ENCODE assay signal across 1 cellular context in genomic region chr11:108008656-108009496, GRCh38.
TF ChIP-seq lines count a peak whose summit lies in the region.

CUL5 (plus strand) TSS chr11:108008898; CDS start chr11:108009349, 451 bp downstream.

TF ChIP-seq in HepG2, 621 proteins besides CTCF, POLR2A, EP300 and RAD21 (continued from another document and continues in another):
- peak; percentile 96; the same call in 1 of the 2 replicates for TF ChIP-seq NFKB2 (CRISPR knock-in tag; IDR thresholded peaks at IDR 0.05; ENCODE audit: borderline replicate concordance)
- peak; percentile 96 for TF ChIP-seq CHD2 (IDR thresholded peaks at IDR 0.05; ENCODE audit: low read depth, low read length)
- TF ChIP-seq PRPF4 (IDR thresholded peaks at IDR 0.05; ENCODE audit: low read depth, low read length, poor library complexity, severe bottlenecking) = no peak
- TF ChIP-seq ZNF513 (CRISPR knock-in tag; conservative IDR thresholded peaks at IDR 0.05) = no peak
- peak; percentile 94; the same call in 1 of the 2 replicates for TF ChIP-seq ZNF674 (CRISPR knock-in tag; IDR thresholded peaks at IDR 0.05; ENCODE audit: low read depth)
- TF ChIP-seq PAWR (CRISPR knock-in tag; IDR thresholded peaks at IDR 0.05; ENCODE audit: borderline replicate concordance) = no peak
- TF ChIP-seq, protein P1, sequence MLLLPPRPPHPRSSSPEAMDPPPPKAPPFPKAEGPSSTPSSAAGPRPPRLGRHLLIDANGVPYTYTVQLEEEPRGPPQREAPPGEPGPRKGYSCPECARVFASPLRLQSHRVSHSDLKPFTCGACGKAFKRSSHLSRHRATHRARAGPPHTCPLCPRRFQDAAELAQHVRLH (CRISPR knock-in tag; IDR thresholded peaks at IDR 0.05; ENCODE audit: borderline replicate concordance, low read depth) = peak; percentile 87; the same call in 1 of the 2 replicates
- peak; percentile 72; the same call in 1 of the 2 replicates for TF ChIP-seq KLF9 (CRISPR knock-in tag; IDR thresholded peaks at IDR 0.05; ENCODE audit: low read depth)
- peak; percentile 94; the same call in 1 of the 2 replicates for TF ChIP-seq SNAI1 (CRISPR knock-in tag; IDR thresholded peaks at IDR 0.05; ENCODE audit: borderline replicate concordance)
- no peak for TF ChIP-seq CENPX (CRISPR knock-in tag; IDR thresholded peaks at IDR 0.05)
- TF ChIP-seq, protein P2, sequence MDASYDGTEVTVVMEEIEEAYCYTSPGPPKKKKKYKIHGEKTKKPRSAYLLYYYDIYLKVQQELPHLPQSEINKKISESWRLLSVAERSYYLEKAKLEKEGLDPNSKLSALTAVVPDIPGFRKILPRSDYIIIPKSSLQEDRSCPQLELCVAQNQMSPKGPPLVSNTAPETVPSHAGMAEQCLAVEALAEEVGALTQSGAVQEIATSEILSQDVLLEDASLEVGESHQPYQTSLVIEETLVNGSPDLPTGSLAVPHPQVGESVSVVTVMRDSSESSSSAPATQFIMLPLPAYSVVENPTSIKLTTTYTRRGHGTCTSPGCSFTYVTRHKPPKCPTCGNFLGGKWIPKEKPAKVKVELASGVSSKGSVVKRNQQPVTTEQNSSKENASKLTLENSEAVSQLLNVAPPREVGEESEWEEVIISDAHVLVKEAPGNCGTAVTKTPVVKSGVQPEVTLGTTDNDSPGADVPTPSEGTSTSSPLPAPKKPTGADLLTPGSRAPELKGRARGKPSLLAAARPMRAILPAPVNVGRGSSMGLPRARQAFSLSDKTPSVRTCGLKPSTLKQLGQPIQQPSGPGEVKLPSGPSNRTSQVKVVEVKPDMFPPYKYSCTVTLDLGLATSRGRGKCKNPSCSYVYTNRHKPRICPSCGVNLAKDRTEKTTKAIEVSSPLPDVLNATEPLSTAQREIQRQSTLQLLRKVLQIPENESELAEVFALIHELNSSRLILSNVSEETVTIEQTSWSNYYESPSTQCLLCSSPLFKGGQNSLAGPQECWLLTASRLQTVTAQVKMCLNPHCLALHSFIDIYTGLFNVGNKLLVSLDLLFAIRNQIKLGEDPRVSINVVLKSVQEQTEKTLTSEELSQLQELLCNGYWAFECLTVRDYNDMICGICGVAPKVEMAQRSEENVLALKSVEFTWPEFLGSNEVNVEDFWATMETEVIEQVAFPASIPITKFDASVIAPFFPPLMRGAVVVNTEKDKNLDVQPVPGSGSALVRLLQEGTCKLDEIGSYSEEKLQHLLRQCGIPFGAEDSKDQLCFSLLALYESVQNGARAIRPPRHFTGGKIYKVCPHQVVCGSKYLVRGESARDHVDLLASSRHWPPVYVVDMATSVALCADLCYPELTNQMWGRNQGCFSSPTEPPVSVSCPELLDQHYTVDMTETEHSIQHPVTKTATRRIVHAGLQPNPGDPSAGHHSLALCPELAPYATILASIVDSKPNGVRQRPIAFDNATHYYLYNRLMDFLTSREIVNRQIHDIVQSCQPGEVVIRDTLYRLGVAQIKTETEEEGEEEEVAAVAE (CRISPR knock-in tag; IDR thresholded peaks at IDR 0.05; ENCODE audit: borderline replicate concordance) = peak; percentile 77; the same call in 1 of the 2 replicates
- TF ChIP-seq ZBTB34 (CRISPR knock-in tag; IDR thresholded peaks at IDR 0.05) = no peak
- peak; percentile 32; the same call in 1 of the 2 replicates for TF ChIP-seq STAT6 (CRISPR knock-in tag; IDR thresholded peaks at IDR 0.05; ENCODE audit: borderline replicate concordance)
- TF ChIP-seq FOXJ3 (CRISPR knock-in tag; IDR thresholded peaks at IDR 0.05; ENCODE audit: borderline replicate concordance) = peak; percentile 19
- TF ChIP-seq CREBL2 (CRISPR knock-in tag; IDR thresholded peaks at IDR 0.05; ENCODE audit: borderline replicate concordance) = no peak
- TF ChIP-seq, protein P3, sequence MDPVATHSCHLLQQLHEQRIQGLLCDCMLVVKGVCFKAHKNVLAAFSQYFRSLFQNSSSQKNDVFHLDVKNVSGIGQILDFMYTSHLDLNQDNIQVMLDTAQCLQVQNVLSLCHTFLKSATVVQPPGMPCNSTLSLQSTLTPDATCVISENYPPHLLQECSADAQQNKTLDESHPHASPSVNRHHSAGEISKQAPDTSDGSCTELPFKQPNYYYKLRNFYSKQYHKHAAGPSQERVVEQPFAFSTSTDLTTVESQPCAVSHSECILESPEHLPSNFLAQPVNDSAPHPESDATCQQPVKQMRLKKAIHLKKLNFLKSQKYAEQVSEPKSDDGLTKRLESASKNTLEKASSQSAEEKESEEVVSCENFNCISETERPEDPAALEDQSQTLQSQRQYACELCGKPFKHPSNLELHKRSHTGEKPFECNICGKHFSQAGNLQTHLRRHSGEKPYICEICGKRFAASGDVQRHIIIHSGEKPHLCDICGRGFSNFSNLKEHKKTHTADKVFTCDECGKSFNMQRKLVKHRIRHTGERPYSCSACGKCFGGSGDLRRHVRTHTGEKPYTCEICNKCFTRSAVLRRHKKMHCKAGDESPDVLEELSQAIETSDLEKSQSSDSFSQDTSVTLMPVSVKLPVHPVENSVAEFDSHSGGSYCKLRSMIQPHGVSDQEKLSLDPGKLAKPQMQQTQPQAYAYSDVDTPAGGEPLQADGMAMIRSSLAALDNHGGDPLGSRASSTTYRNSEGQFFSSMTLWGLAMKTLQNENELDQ (CRISPR knock-in tag; IDR thresholded peaks at IDR 0.05; ENCODE audit: borderline replicate concordance) = no peak
- TF ChIP-seq JUND (CRISPR knock-in tag; IDR thresholded peaks at IDR 0.05) = no peak; the same call in 1 of the 2 replicates
- TF ChIP-seq SETDB1 (CRISPR knock-in tag; IDR thresholded peaks at IDR 0.05; ENCODE audit: borderline replicate concordance) = no peak
- TF ChIP-seq GABPB1 (CRISPR knock-in tag; IDR thresholded peaks at IDR 0.05) = peak; percentile 80
- TF ChIP-seq KLF12 (CRISPR knock-in tag; IDR thresholded peaks at IDR 0.05; ENCODE audit: borderline replicate concordance) = peak; percentile 78; the same call in 1 of the 2 replicates
- no peak; the same call in 1 of the 2 replicates for TF ChIP-seq KDM4B (CRISPR knock-in tag; IDR thresholded peaks at IDR 0.05)
- TF ChIP-seq, protein P4, sequence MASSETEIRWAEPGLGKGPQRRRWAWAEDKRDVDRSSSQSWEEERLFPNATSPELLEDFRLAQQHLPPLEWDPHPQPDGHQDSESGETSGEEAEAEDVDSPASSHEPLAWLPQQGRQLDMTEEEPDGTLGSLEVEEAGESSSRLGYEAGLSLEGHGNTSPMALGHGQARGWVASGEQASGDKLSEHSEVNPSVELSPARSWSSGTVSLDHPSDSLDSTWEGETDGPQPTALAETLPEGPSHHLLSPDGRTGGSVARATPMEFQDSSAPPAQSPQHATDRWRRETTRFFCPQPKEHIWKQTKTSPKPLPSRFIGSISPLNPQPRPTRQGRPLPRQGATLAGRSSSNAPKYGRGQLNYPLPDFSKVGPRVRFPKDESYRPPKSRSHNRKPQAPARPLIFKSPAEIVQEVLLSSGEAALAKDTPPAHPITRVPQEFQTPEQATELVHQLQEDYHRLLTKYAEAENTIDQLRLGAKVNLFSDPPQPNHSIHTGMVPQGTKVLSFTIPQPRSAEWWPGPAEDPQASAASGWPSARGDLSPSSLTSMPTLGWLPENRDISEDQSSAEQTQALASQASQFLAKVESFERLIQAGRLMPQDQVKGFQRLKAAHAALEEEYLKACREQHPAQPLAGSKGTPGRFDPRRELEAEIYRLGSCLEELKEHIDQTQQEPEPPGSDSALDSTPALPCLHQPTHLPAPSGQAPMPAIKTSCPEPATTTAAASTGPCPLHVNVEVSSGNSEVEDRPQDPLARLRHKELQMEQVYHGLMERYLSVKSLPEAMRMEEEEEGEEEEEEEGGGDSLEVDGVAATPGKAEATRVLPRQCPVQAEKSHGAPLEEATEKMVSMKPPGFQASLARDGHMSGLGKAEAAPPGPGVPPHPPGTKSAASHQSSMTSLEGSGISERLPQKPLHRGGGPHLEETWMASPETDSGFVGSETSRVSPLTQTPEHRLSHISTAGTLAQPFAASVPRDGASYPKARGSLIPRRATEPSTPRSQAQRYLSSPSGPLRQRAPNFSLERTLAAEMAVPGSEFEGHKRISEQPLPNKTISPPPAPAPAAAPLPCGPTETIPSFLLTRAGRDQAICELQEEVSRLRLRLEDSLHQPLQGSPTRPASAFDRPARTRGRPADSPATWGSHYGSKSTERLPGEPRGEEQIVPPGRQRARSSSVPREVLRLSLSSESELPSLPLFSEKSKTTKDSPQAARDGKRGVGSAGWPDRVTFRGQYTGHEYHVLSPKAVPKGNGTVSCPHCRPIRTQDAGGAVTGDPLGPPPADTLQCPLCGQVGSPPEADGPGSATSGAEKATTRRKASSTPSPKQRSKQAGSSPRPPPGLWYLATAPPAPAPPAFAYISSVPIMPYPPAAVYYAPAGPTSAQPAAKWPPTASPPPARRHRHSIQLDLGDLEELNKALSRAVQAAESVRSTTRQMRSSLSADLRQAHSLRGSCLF (CRISPR knock-in tag; IDR thresholded peaks at IDR 0.05; ENCODE audit: borderline replicate concordance) = 0 out of 2 replicates have a peak, but pooled peaks have one; percentile 74
- peak; percentile 100 for TF ChIP-seq ZFY (CRISPR knock-in tag; IDR thresholded peaks at IDR 0.05)
- TF ChIP-seq HCFC1 (IDR thresholded peaks at IDR 0.05; ENCODE audit: low read depth, low read length) = peak; percentile 16; the same call in 1 of the 2 replicates
- TF ChIP-seq ZNF790 (CRISPR knock-in tag; IDR thresholded peaks at IDR 0.05; ENCODE audit: borderline replicate concordance) = peak; percentile 63; the same call in 1 of the 2 replicates
- TF ChIP-seq STAG1 (CRISPR knock-in tag; IDR thresholded peaks at IDR 0.05) = peak; percentile 69
- peak; percentile 97 for TF ChIP-seq ZSCAN31 (CRISPR knock-in tag; IDR thresholded peaks at IDR 0.05; ENCODE audit: low read depth)
- no peak for TF ChIP-seq CENPT (CRISPR knock-in tag; IDR thresholded peaks at IDR 0.05; ENCODE audit: low read depth)
- no peak for TF ChIP-seq PBX3 (CRISPR knock-in tag; IDR thresholded peaks at IDR 0.05; ENCODE audit: borderline replicate concordance)
- TF ChIP-seq KDM5A (IDR thresholded peaks at IDR 0.05; ENCODE audit: borderline replicate concordance, low read length) = peak; percentile 92
- no peak for TF ChIP-seq HOXA9 (CRISPR knock-in tag; IDR thresholded peaks at IDR 0.05; ENCODE audit: borderline replicate concordance)
- peak; percentile 59 for TF ChIP-seq AGO1 (IDR thresholded peaks at IDR 0.05; ENCODE audit: low read depth, low read length, poor library complexity, severe bottlenecking)
- no peak for TF ChIP-seq ZNF326 (CRISPR knock-in tag; IDR thresholded peaks at IDR 0.05; ENCODE audit: borderline replicate concordance)
- TF ChIP-seq, protein P5, sequence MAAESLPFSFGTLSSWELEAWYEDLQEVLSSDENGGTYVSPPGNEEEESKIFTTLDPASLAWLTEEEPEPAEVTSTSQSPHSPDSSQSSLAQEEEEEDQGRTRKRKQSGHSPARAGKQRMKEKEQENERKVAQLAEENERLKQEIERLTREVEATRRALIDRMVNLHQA (CRISPR knock-in tag; IDR thresholded peaks at IDR 0.05) = 0 out of 2 replicates have a peak, but pooled peaks have one; percentile 72
- TF ChIP-seq CEBPB (IDR thresholded peaks at IDR 0.05; ENCODE audit: borderline replicate concordance, low read depth, low read length) = no peak
- peak; percentile 18 for TF ChIP-seq ZNF543 (CRISPR knock-in tag; IDR thresholded peaks at IDR 0.05)
- TF ChIP-seq FOSL2 (CRISPR knock-in tag; IDR thresholded peaks at IDR 0.05) = peak; percentile 33; the same call in 1 of the 2 replicates
- TF ChIP-seq KDM1A (CRISPR knock-in tag; IDR thresholded peaks at IDR 0.05) = no peak
- TF ChIP-seq, protein P6, sequence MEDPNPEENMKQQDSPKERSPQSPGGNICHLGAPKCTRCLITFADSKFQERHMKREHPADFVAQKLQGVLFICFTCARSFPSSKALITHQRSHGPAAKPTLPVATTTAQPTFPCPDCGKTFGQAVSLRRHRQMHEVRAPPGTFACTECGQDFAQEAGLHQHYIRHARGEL (CRISPR knock-in tag; IDR thresholded peaks at IDR 0.05) = peak; percentile 87; the same call in 1 of the 2 replicates
